Comparison of ENCODE assay signal across 8 cellular contexts in genomic region chr9:33076031-33076359, GRCh38. TPM values are rescaled to one million over a fixed set of nuclear protein-coding genes. Genes with fewer than 3 reads are reported as not detected.
A peak's percentile ranks its signal among the peaks of the same experiment; 100 is the strongest.
DNase-seq lines count a peak whose midpoint lies in the region; TF ChIP-seq lines count a peak whose summit lies in the region.

No MANE protein-coding gene starts in this region.

- H3K36me3 ChIP-seq in Peyer's patch (peaks cover 0 to 29% (median 0%) of the 10 kb centered on the region in 3 donors), esophagus (ENCODE audit: control insufficient read depth in 2 of 2, insufficient read depth in 2 of 2, low read length in 1 of 2) (peaks cover 6 to 8% of the 10 kb centered on the region in 2 donors), neuron (ENCODE audit: insufficient read depth, low read length) (peaks cover 30% of the 10 kb centered on the region)

- H3K9me3 ChIP-seq in Peyer's patch (no peaks in the 10 kb centered on the region), esophagus (ENCODE audit: control insufficient read depth in 2 of 2, insufficient read depth in 1 of 2, low read depth in 1 of 2, low read length in 1 of 2) (no peaks in the 10 kb centered on the region), neuron (ENCODE audit: low read length) (no peaks in the 10 kb centered on the region)

- H3K27ac ChIP-seq in Peyer's patch, result peak overlapping the region; percentile 86 to 95 (median 90)
- H3K27ac ChIP-seq in esophagus (ENCODE audit: low read depth in 2 of 2, low read length in 1 of 2), result peak overlapping the region; percentile 97 to 99

- no peak overlapping the region for H2AFZ ChIP-seq in neuron (ENCODE audit: low read depth, low read length)

- DNase-seq in DMS 273 (lab: John Stamatoyannopoulos, UW; ENCODE audit: unreplicated experiment), result peak; percentile 62
- DNase-seq in DMS 273 treated with DMSO at 0.1 percent for 48 hours (lab: John Stamatoyannopoulos, UW), result no peak
- DNase-seq in Peyer's patch, result no peak
- no peak for DNase-seq in DMS79 (lab: John Stamatoyannopoulos, UW)
- DNase-seq in posterior cingulate gyrus, result no peak
- DNase-seq in SW 1271 (lab: John Stamatoyannopoulos, UW), result no peak

- intact Hi-C loops in posterior cingulate gyrus (cut with DNase I), result loop anchor here (10.0 kb wide), 1 partner anchor 51 kb away; the partner anchor contains the start of gene DNAJA1

- H3K4me3 ChIP-seq in Peyer's patch, result peak overlapping the region; percentile 66 to 95 (median 70)
- H3K4me3 ChIP-seq in esophagus (ENCODE audit: low read depth in 1 of 2, low read length in 2 of 2), result peak overlapping the region; percentile 92
- peak overlapping the region; percentile 92 for H3K4me3 ChIP-seq in neuron (ENCODE audit: low read length)

- H3K4me1 ChIP-seq in Peyer's patch (peaks cover 0 to 8% (median 0%) of the 10 kb centered on the region in 4 donors), esophagus (ENCODE audit: control insufficient read depth in 2 of 2, insufficient read depth in 2 of 2, low read length in 1 of 2) (no peaks in the 10 kb centered on the region), neuron (ENCODE audit: insufficient read depth, low read length) (peaks cover 14% of the 10 kb centered on the region)

- no peak for TF ChIP-seq POLR2A in Peyer's patch (IDR thresholded peaks at IDR 0.05)

- 0 to 3% methylated on average over 8 of the region's 8 CpGs for WGBS in esophagus, 2 donors

- peak in 1 of 6 experiments; percentile 9 for TF ChIP-seq CTCF in Peyer's patch (IDR thresholded peaks at IDR 0.05)

- H3K27me3 ChIP-seq in Peyer's patch (no peaks in the 10 kb centered on the region), esophagus (ENCODE audit: control insufficient read depth in 1 of 2, insufficient read depth in 2 of 2, low read length in 2 of 2) (no peaks in the 10 kb centered on the region), neuron (ENCODE audit: insufficient read depth, low read length) (no peaks in the 10 kb centered on the region)

RNA-seq across cellular contexts. Expression of gene SMU1, which starts 0.5 kb away (rescaled TPM):
- 10 to 100 TPM in 3 of 4 donors, 1 to 10 TPM in 1; 9.3 to 17.3 (median 10.9) TPM for total RNA-seq in Peyer's patch
- 1 to 10 TPM; 4.8 to 8.5 TPM for polyA plus RNA-seq in esophagus

RNA-seq across cellular contexts. Expression of gene DNAJA1, which starts 50.9 kb away (rescaled TPM):
- total RNA-seq in Peyer's patch, result 10 to 100 TPM; 13.9 to 47.7 (median 43.5) TPM
- 10 to 100 TPM; 25.8 to 45.7 TPM for polyA plus RNA-seq in esophagus
